ENCODE assay signal across 15 cellular contexts in genomic region chr1:241139047-241139446, GRCh38.
DNase-seq lines count a peak whose midpoint lies in the region; ATAC-seq and TF ChIP-seq lines count a peak whose summit lies in the region.
"Had no signal": no experiment of that assay in that cellular context is flagged by ENCODE, and none has a peak within 500 bp of the region (broad histone marks: within the 10 kb centered on the region; RNA-seq: fewer than 3 reads in every experiment).

No MANE protein-coding gene starts in this region.

- peaks cover 6% of the 10 kb centered on the region for H3K9me3 Mint-ChIP-seq in endothelial cell (ENCODE audit: unreplicated experiment)
- H3K9me3 Mint-ChIP-seq in nephron progenitor cell = peaks cover 14% of the 10 kb centered on the region
- H3K9me3 Mint-ChIP-seq in naive thymus-derived CD4-positive, alpha-beta T cell = peaks cover 2 to 19% (median 7%) of the 10 kb centered on the region in 11 donors

- H3K27ac Mint-ChIP-seq in endothelial cell (ENCODE audit: unreplicated experiment) = peak overlapping the region; percentile 32
- peak overlapping the region; percentile 11 for H3K27ac Mint-ChIP-seq in nephron progenitor cell
- no peak overlapping the region for H3K27ac Mint-ChIP-seq in naive thymus-derived CD4-positive, alpha-beta T cell
- H3K27ac Mint-ChIP-seq: CD4-positive, alpha-beta memory T cell had no signal

- no peaks in the 10 kb centered on the region for H3K4me1 ChIP-seq in HEK293 (ENCODE audit: control insufficient read depth, insufficient read depth, low read length)
- no peaks in the 10 kb centered on the region for H3K4me1 ChIP-seq in naive thymus-derived CD4-positive, alpha-beta T cell (ENCODE audit: control insufficient read depth in 2 of 2, insufficient read depth in 2 of 2, low read length in 2 of 2)

- ATAC-seq in left colon = no peak
- no peak for ATAC-seq in naive thymus-derived CD4-positive, alpha-beta T cell

- no peak overlapping the region for H3K4me3 ChIP-seq in HEK293 (ENCODE audit: low read depth, low read length)
- H3K4me3 ChIP-seq in naive thymus-derived CD4-positive, alpha-beta T cell (ENCODE audit: low read length) = no peak overlapping the region
- H3K4me3 ChIP-seq: GM23248 had no signal

- H3K36me3 Mint-ChIP-seq in endothelial cell (ENCODE audit: low read depth, unreplicated experiment) (peaks cover 6% of the 10 kb centered on the region), nephron progenitor cell (ENCODE audit: low read depth) (no peaks in the 10 kb centered on the region)
- H3K36me3 Mint-ChIP-seq in naive thymus-derived CD4-positive, alpha-beta T cell = no peaks in the 10 kb centered on the region

- CTCF ChIA-PET in HEK293 (lab: Yijun Ruan, JAX) = no interaction called here
- CTCF ChIA-PET in naive thymus-derived CD4-positive, alpha-beta T cell (lab: Charles Lee) = no interaction called here

- H3K4me3 Mint-ChIP-seq in endothelial cell (ENCODE audit: unreplicated experiment) = no peak overlapping the region
- no peak overlapping the region for H3K4me3 Mint-ChIP-seq in nephron progenitor cell
- H3K4me3 Mint-ChIP-seq in naive thymus-derived CD4-positive, alpha-beta T cell = no peak overlapping the region

- H3K4me1 Mint-ChIP-seq in endothelial cell (ENCODE audit: unreplicated experiment) (peaks cover under 1% of the 10 kb centered on the region), nephron progenitor cell (no peaks in the 10 kb centered on the region)
- H3K4me1 Mint-ChIP-seq in naive thymus-derived CD4-positive, alpha-beta T cell = no peaks in the 10 kb centered on the region
- H3K4me1 Mint-ChIP-seq: CD4-positive, alpha-beta memory T cell had no signal

- H3K27me3 Mint-ChIP-seq in endothelial cell (ENCODE audit: unreplicated experiment) (peaks cover 3% of the 10 kb centered on the region), nephron progenitor cell (ENCODE audit: low read depth, poor library complexity) (no peaks in the 10 kb centered on the region)
- no peaks in the 10 kb centered on the region for H3K27me3 Mint-ChIP-seq in naive thymus-derived CD4-positive, alpha-beta T cell
- H3K27me3 Mint-ChIP-seq: CD4-positive, alpha-beta memory T cell had no signal

- H3K9me3 ChIP-seq in HEK293 (ENCODE audit: control insufficient read depth, insufficient read depth, low read depth, low read length) = no peaks in the 10 kb centered on the region
- H3K9me3 ChIP-seq in naive thymus-derived CD4-positive, alpha-beta T cell (ENCODE audit: control insufficient read depth in 2 of 3, low read length in 3 of 3) = no peaks in the 10 kb centered on the region

- H3K36me3 ChIP-seq in HEK293 (ENCODE audit: control insufficient read depth in 2 of 2, insufficient read depth in 1 of 2, low read length in 2 of 2) = no peaks in the 10 kb centered on the region
- no peaks in the 10 kb centered on the region for H3K36me3 ChIP-seq in naive thymus-derived CD4-positive, alpha-beta T cell (ENCODE audit: control insufficient read depth in 2 of 3, insufficient read depth in 3 of 3, low read length in 3 of 3)

- DNase-seq in endothelial cell (ENCODE audit: low spot score) (no peak), nephron progenitor cell (no peak), left colon (no peak)
- no peak for DNase-seq in activated CD4-positive, alpha-beta T cell treated with anti-CD3 and anti-CD28 coated beads, Interleukin-2, amount 50 U/mL, for 1 hour
- DNase-seq in naive thymus-derived CD4-positive, alpha-beta T cell = no peak
- DNase-seq: C1 segment of cervical spinal cord; Calu3; CD4-positive, alpha-beta memory T cell; COR-L47; DMS153; DND-41; GM23248; H7; HCEC 1CT had no signal

- H3K27me3 ChIP-seq in naive thymus-derived CD4-positive, alpha-beta T cell (ENCODE audit: control insufficient read depth in 2 of 2, insufficient read depth in 2 of 2, low read length in 2 of 2) = no peaks in the 10 kb centered on the region

- POLR2A ChIA-PET in HEK293 (lab: Yijun Ruan, JAX) = no interaction called here
- POLR2A ChIA-PET in naive thymus-derived CD4-positive, alpha-beta T cell (lab: Charles Lee) = no interaction called here

- TF ChIP-seq CTCF in HEK293 (tag by site-specific recombination; IDR thresholded peaks at IDR 0.05) (no peak), endothelial cell (IDR thresholded peaks at IDR 0.05; ENCODE audit: unreplicated experiment) (no peak), nephron progenitor cell (IDR thresholded peaks at IDR 0.05) (no peak)

- no peak overlapping the region for H3K27ac ChIP-seq in HEK293 (ENCODE audit: extremely low read depth, low read depth, low read length)
- no peak overlapping the region for H3K27ac ChIP-seq in naive thymus-derived CD4-positive, alpha-beta T cell (ENCODE audit: low read depth, low read length)
- H3K27ac ChIP-seq: GM23248 had no signal

- intact Hi-C loops in left colon (cut with DNase I, micrococcal nuclease) = no loop called here
- intact Hi-C loops in naive thymus-derived CD4-positive, alpha-beta T cell (cut with micrococcal nuclease) = no loop called here

TF ChIP-seq in HEK293, 187 proteins besides CTCF, POLR2A, EP300 and RAD21:
- TF ChIP-seq ZNF133 (tag by site-specific recombination; IDR thresholded peaks at IDR 0.05) (no peak), ZNF366 (tag by site-specific recombination; conservative IDR thresholded peaks at IDR 0.05) (peak; percentile 91)

Comparison
In these comparisons a context has a peak if more than half of its experiments do, and no peak if none do; other contexts are left out.
1. H3K27ac Mint-ChIP-seq: peak in endothelial cell (single experiment) and nephron progenitor cell (single experiment); none in naive thymus-derived CD4-positive, alpha-beta T cell (0 of 9).